Comparison of ENCODE assay signal across 23 cellular contexts in the genomic region with DNA sequence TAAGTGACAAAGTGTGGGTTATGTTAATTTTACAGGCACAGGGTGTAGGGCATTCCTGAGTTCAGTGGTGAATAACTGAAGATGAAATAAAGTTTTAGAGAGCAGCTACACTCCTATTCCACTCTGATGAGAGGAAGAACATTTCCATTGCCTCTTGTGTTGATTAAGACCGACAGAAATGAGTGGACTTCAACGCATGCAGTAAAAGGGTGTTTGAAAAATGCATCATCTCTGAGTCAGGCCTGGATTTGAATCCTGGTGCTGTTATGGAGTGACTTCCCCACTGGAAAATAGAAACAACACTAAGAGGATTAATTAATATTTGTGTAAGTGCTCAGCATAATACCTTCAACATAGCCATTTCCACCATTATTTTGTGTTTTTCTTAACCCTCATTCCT.
"Had no signal": no experiment of that assay in that cellular context is flagged by ENCODE, and none has a peak within 500 bp of the region (broad histone marks: within the 10 kb centered on the region; RNA-seq: fewer than 3 reads in every experiment).

No MANE protein-coding gene starts in this region.

- H3K36me3 Mint-ChIP-seq: natural killer cell treated with Interleukin-12 subunit alpha and Interleukin-12 subunit beta and Interleukin-15 and Interleukin-18, amount 100 ng/mL, for 72 hours; stimulated activated naive B cell treated with anti-CD40 and anti-IgM and Interleukin-4, amounts not matched to agents 10 μg/mL and 1 μg/mL and 100 μg/mL, for 72 hours; WTC11 had no signal

- H3K4me1 ChIP-seq: foreskin keratinocyte, lower lobe of right lung, spleen, upper lobe of right lung had no signal

- H3K4me3 ChIP-seq: lower lobe of right lung, spleen, upper lobe of right lung had no signal

- ATAC-seq: activated T-cell treated with anti-CD3 and anti-CD28 coated beads, Interleukin-2, amount 50 U/mL, for 4 hours; effector memory CD8-positive, alpha-beta T cell; foreskin keratinocyte; lower lobe of right lung; natural killer cell treated with Interleukin-12 subunit alpha and Interleukin-12 subunit beta and Interleukin-15 and Interleukin-18, amount 100 ng/mL, for 72 hours; sciatic nerve; stimulated activated naive B cell treated with anti-CD40 and anti-IgM and Interleukin-4, amounts not matched to agents 10 μg/mL and 1 μg/mL and 100 μg/mL, for 72 hours; upper lobe of right lung; WTC11 had no signal

- DNase-seq: activated CD4-positive, alpha-beta T cell treated with anti-CD3 and anti-CD28 coated beads for 4 hours; activated CD8-positive, alpha-beta memory T cell treated with anti-CD3 and anti-CD28 coated beads, Interleukin-2, amount 50 U/mL, for 4 hours; activated naive CD4-positive, alpha-beta T cell treated with anti-CD3 and anti-CD28 coated beads for 36 hours; activated T-cell treated with anti-CD3 and anti-CD28 coated beads, Interleukin-2, amount 50 U/mL, for 4 hours; anterior cingulate cortex; dermis blood vessel endothelial cell; effector memory CD8-positive, alpha-beta T cell; foreskin keratinocyte; glutamatergic neuron; hippocampal formation; lower lobe of right lung; spleen; stimulated activated naive B cell treated with anti-CD40 and anti-IgM and Interleukin-4, amounts not matched to agents 10 μg/mL and 1 μg/mL and 100 μg/mL, for 72 hours; SW 1271; upper lobe of right lung had no signal

- H3K9me3 Mint-ChIP-seq: activated naive CD4-positive, alpha-beta T cell treated with anti-CD3 and anti-CD28 coated beads for 36 hours; activated T-cell treated with anti-CD3 and anti-CD28 coated beads, Interleukin-2, amount 50 U/mL, for 4 hours; stimulated activated naive B cell treated with anti-CD40 and anti-IgM and Interleukin-4, amounts not matched to agents 10 μg/mL and 1 μg/mL and 100 μg/mL, for 72 hours; T-helper 2 cell treated with Interferon-gamma antibody and Interleukin-4, amounts not matched to agents 5 μg/mL and 100 μg/mL, for 36 hours had no signal

- H3K27me3 ChIP-seq: foreskin keratinocyte, neutrophil, spleen, upper lobe of right lung had no signal

- FAIRE-seq: bronchial epithelial cell, keratinocyte, TTC549 had no signal

- H3K27ac ChIP-seq: foreskin keratinocyte, lower lobe of right lung, neutrophil, spleen, upper lobe of right lung had no signal

- H3K36me3 ChIP-seq: lower lobe of right lung, neutrophil, spleen, upper lobe of right lung had no signal

- H3K4me1 Mint-ChIP-seq: stimulated activated naive B cell treated with anti-CD40 and anti-IgM and Interleukin-4, amounts not matched to agents 10 μg/mL and 1 μg/mL and 100 μg/mL, for 72 hours had no signal

- H3K27me3 Mint-ChIP-seq: effector memory CD8-positive, alpha-beta T cell; natural killer cell treated with Interleukin-12 subunit alpha and Interleukin-12 subunit beta and Interleukin-15 and Interleukin-18, amount 100 ng/mL, for 72 hours; stimulated activated naive B cell treated with anti-CD40 and anti-IgM and Interleukin-4, amounts not matched to agents 10 μg/mL and 1 μg/mL and 100 μg/mL, for 72 hours had no signal

- H3K4me3 Mint-ChIP-seq: activated naive CD4-positive, alpha-beta T cell treated with anti-CD3 and anti-CD28 coated beads for 36 hours; activated T-cell treated with anti-CD3 and anti-CD28 coated beads, Interleukin-2, amount 50 U/mL, for 4 hours; effector memory CD8-positive, alpha-beta T cell; natural killer cell treated with Interleukin-12 subunit alpha and Interleukin-12 subunit beta and Interleukin-15 and Interleukin-18, amount 100 ng/mL, for 72 hours; stimulated activated naive B cell treated with anti-CD40 and anti-IgM and Interleukin-4, amounts not matched to agents 10 μg/mL and 1 μg/mL and 100 μg/mL, for 72 hours; T-helper 2 cell treated with Interferon-gamma antibody and Interleukin-4, amounts not matched to agents 5 μg/mL and 100 μg/mL, for 36 hours; WTC11 had no signal

- H3K27ac Mint-ChIP-seq: activated naive CD4-positive, alpha-beta T cell treated with anti-CD3 and anti-CD28 coated beads for 36 hours; effector memory CD8-positive, alpha-beta T cell; natural killer cell treated with Interleukin-12 subunit alpha and Interleukin-12 subunit beta and Interleukin-15 and Interleukin-18, amount 100 ng/mL, for 72 hours; stimulated activated naive B cell treated with anti-CD40 and anti-IgM and Interleukin-4, amounts not matched to agents 10 μg/mL and 1 μg/mL and 100 μg/mL, for 72 hours; T-helper 2 cell treated with Interferon-gamma antibody and Interleukin-4, amounts not matched to agents 5 μg/mL and 100 μg/mL, for 36 hours; WTC11 had no signal
